In genomic region chr4:41600243-41600642, GRCh38 we compare ENCODE assay signal across 16 cellular contexts.
DNase-seq lines count a peak whose midpoint lies in the region; ATAC-seq and TF ChIP-seq lines count a peak whose summit lies in the region.
"Had no signal": no experiment of that assay in that cellular context is flagged by ENCODE, and none has a peak within 500 bp of the region (broad histone marks: within the 10 kb centered on the region; RNA-seq: fewer than 3 reads in every experiment).

No MANE protein-coding gene starts in this region.

- no peaks in the 10 kb centered on the region for H3K4me1 ChIP-seq in CD4-positive, alpha-beta memory T cell (ENCODE audit: insufficient read depth, low read length)

- peaks cover 37% of the 10 kb centered on the region for H3K4me1 Mint-ChIP-seq in progenitor cell of endocrine pancreas (ENCODE audit: low read depth)
- H3K4me1 Mint-ChIP-seq in CD4-positive, alpha-beta memory T cell: no peaks in the 10 kb centered on the region
- no peaks in the 10 kb centered on the region for H3K4me1 Mint-ChIP-seq in activated naive CD8-positive, alpha-beta T cell treated with anti-CD3 and anti-CD28 coated beads for 36 hours

- no peak overlapping the region for H3K27ac ChIP-seq in CD4-positive, alpha-beta memory T cell (ENCODE audit: low read depth, low read length)
- H3K27ac ChIP-seq: ovary, thyroid gland had no signal

- POLR2A ChIA-PET in CD4-positive, alpha-beta memory T cell (lab: Charles Lee; ENCODE audit: partially characterized antibody): no interaction called here

- CTCF ChIA-PET in CD4-positive, alpha-beta memory T cell (lab: Charles Lee; ENCODE audit: partially characterized antibody): no interaction called here

- intact Hi-C loops in CD4-positive, alpha-beta memory T cell (cut with micrococcal nuclease): no loop called here

- no peaks in the 10 kb centered on the region for H3K27me3 Mint-ChIP-seq in progenitor cell of endocrine pancreas
- peaks cover 2% of the 10 kb centered on the region in 2 donors for H3K27me3 Mint-ChIP-seq in CD4-positive, alpha-beta memory T cell
- H3K27me3 Mint-ChIP-seq in activated naive CD8-positive, alpha-beta T cell treated with anti-CD3 and anti-CD28 coated beads for 36 hours: no peaks in the 10 kb centered on the region
- H3K27me3 Mint-ChIP-seq: brain had no signal

- H3K9me3 Mint-ChIP-seq in progenitor cell of endocrine pancreas (ENCODE audit: low read depth): no peaks in the 10 kb centered on the region
- peaks cover 0 to 4% (median 0%) of the 10 kb centered on the region in 8 donors for H3K9me3 Mint-ChIP-seq in CD4-positive, alpha-beta memory T cell
- no peaks in the 10 kb centered on the region for H3K9me3 Mint-ChIP-seq in activated naive CD8-positive, alpha-beta T cell treated with anti-CD3 and anti-CD28 coated beads for 36 hours
- H3K9me3 Mint-ChIP-seq: brain had no signal

- H3K27me3 ChIP-seq in CD4-positive, alpha-beta memory T cell (ENCODE audit: insufficient read depth, low read length): no peaks in the 10 kb centered on the region
- H3K27me3 ChIP-seq: ovary, thyroid gland had no signal

- no peaks in the 10 kb centered on the region for H3K36me3 ChIP-seq in CD4-positive, alpha-beta memory T cell (ENCODE audit: insufficient read depth, low read length)
- H3K36me3 ChIP-seq: ovary, thyroid gland had no signal

- H3K4me3 Mint-ChIP-seq in progenitor cell of endocrine pancreas (ENCODE audit: low read depth): no peak overlapping the region
- no peak overlapping the region for H3K4me3 Mint-ChIP-seq in CD4-positive, alpha-beta memory T cell
- no peak overlapping the region for H3K4me3 Mint-ChIP-seq in activated naive CD8-positive, alpha-beta T cell treated with anti-CD3 and anti-CD28 coated beads for 36 hours
- H3K4me3 Mint-ChIP-seq: brain had no signal

- TF ChIP-seq CTCF in progenitor cell of endocrine pancreas (IDR thresholded peaks at IDR 0.05; ENCODE audit: unreplicated experiment): no peak

- DNase-seq in DMS53 (lab: John Stamatoyannopoulos, UW) (peak; percentile 11), DMS53 treated with DMSO at 0.1 percent for 48 hours (lab: John Stamatoyannopoulos, UW; ENCODE audit: unreplicated experiment) (no peak), NCI-H1417 treated with DMSO at 0.1 percent for 48 hours (lab: John Stamatoyannopoulos, UW) (peak; percentile 27), dermis microvascular lymphatic vessel endothelial cell (ENCODE audit: low read depth in 2 of 2) (peak; percentile 89 to 95), progenitor cell of endocrine pancreas (ENCODE audit: low spot score, unreplicated experiment) (no peak)
- no peak for DNase-seq in CD4-positive, alpha-beta memory T cell
- DNase-seq in activated naive CD8-positive, alpha-beta T cell treated with anti-CD3 and anti-CD28 coated beads for 36 hours: no peak
- DNase-seq: 8988T; activated CD8-positive, alpha-beta memory T cell treated with anti-CD3 and anti-CD28 coated beads for 24 hours; activated effector memory CD4-positive, alpha-beta T cell treated with Interleukin-2 at 50 U/mL for 16 hours; NCI-H524; ovary; SHP77 treated with DMSO at 0.1 percent for 48 hours; thyroid gland had no signal

- H3K9me3 ChIP-seq in CD4-positive, alpha-beta memory T cell (ENCODE audit: control insufficient read depth in 1 of 2, low read length in 2 of 2): no peaks in the 10 kb centered on the region
- H3K9me3 ChIP-seq: ovary, thyroid gland had no signal

- no peak overlapping the region for H3K4me3 ChIP-seq in CD4-positive, alpha-beta memory T cell (ENCODE audit: low read length in 2 of 2)
- H3K4me3 ChIP-seq: ovary, thyroid gland had no signal

- ATAC-seq in HG03565 (IDR thresholded peaks at IDR 0.05; ENCODE audit: unreplicated experiment): no peak

- peak overlapping the region; percentile 89 for H3K27ac Mint-ChIP-seq in progenitor cell of endocrine pancreas
- H3K27ac Mint-ChIP-seq in CD4-positive, alpha-beta memory T cell: no peak overlapping the region
- H3K27ac Mint-ChIP-seq in activated naive CD8-positive, alpha-beta T cell treated with anti-CD3 and anti-CD28 coated beads for 36 hours: no peak overlapping the region

- H3K36me3 Mint-ChIP-seq in progenitor cell of endocrine pancreas (ENCODE audit: insufficient read depth): no peaks in the 10 kb centered on the region
- no peaks in the 10 kb centered on the region for H3K36me3 Mint-ChIP-seq in CD4-positive, alpha-beta memory T cell
- no peaks in the 10 kb centered on the region for H3K36me3 Mint-ChIP-seq in activated naive CD8-positive, alpha-beta T cell treated with anti-CD3 and anti-CD28 coated beads for 36 hours
- H3K36me3 Mint-ChIP-seq: brain had no signal

Comparison
In these comparisons a context has a peak if more than half of its experiments do, and no peak if none do; other contexts are left out.
1. DNase-seq: peak in DMS53 (single experiment), NCI-H1417 treated with DMSO at 0.1 percent for 48 hours (single experiment) and dermis microvascular lymphatic vessel endothelial cell (2 of 2); none in DMS53 treated with DMSO at 0.1 percent for 48 hours (single experiment), progenitor cell of endocrine pancreas (single experiment), CD4-positive, alpha-beta memory T cell (0 of 5) and activated naive CD8-positive, alpha-beta T cell treated with anti-CD3 and anti-CD28 coated beads for 36 hours (single experiment).